ENCODE assay signal across 16 cellular contexts in the genomic region with DNA sequence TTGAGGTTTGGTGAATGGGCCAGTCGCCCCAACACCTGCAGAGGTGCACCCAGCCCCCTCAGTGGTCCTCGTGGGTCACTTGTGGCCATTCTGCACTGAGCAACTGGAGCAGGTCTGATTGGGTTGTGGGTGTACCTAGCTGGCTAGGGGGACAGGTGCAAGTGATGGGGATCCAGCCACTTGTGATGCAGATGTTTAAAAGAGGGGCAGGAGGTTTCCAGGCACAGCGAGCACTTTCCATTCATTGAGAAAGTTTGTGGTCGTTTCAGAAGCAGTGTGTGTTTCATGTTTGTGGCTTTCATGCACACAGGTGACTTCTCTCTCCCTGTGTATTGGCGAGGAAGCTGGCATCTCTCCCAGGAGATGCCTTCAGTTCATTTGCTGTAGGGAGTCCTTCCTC. TPM values are rescaled to one million over a fixed set of nuclear protein-coding genes. Genes with fewer than 3 reads are reported as not detected.
DNase-seq lines count a peak whose midpoint lies in the region; ATAC-seq lines count a peak whose summit lies in the region.
"Had no signal": no experiment of that assay in that cellular context is flagged by ENCODE, and none has a peak within 500 bp of the region (broad histone marks: within the 10 kb centered on the region; RNA-seq: fewer than 3 reads in every experiment).

No MANE protein-coding gene starts in this region.

- H4K91ac ChIP-seq in trophoblast cell (ENCODE audit: low read depth, low read length) = no peak overlapping the region

- no peak overlapping the region for H2BK5ac ChIP-seq in trophoblast cell (ENCODE audit: low read depth, low read length, poor library complexity)

- H3K27ac ChIP-seq in trophoblast cell (ENCODE audit: low read depth, low read length) = no peak overlapping the region
- H3K27ac ChIP-seq: foreskin keratinocyte, transverse colon had no signal

- WGBS in trophoblast cell (ENCODE audit: extremely low coverage, insufficient coverage, insufficient read length) = no CpG with 5 or more reads among the region's 5 CpGs

- ATAC-seq in HG02885 (IDR thresholded peaks at IDR 0.05; ENCODE audit: poor library complexity, unreplicated experiment) (peak; percentile 56), GM21367 (IDR thresholded peaks at IDR 0.05; ENCODE audit: unreplicated experiment) (no peak)
- ATAC-seq: foreskin keratinocyte had no signal

- H3K14ac ChIP-seq in trophoblast cell (ENCODE audit: low read length) = no peak overlapping the region

- peaks cover 22 to 34% of the 10 kb centered on the region in 2 experiments for H3K36me3 ChIP-seq in trophoblast cell (ENCODE audit: control insufficient read depth in 1 of 2, insufficient read depth in 2 of 2, low read length in 2 of 2)
- H3K36me3 ChIP-seq: transverse colon had no signal

- no peak overlapping the region for H2BK12ac ChIP-seq in trophoblast cell (ENCODE audit: low read length)

- in situ Hi-C loops in ACHN (cut with HindIII; ENCODE audit: low pct_ligation_motif_present, low pct_unique_long_range_greater_than_20kb, low sequenced_read_pairs) = no loop called here

- no peak overlapping the region for H4K8ac ChIP-seq in trophoblast cell (ENCODE audit: low read depth, low read length)

- H2AFZ ChIP-seq in trophoblast cell (ENCODE audit: insufficient read depth, low read length, poor library complexity) = no peak overlapping the region

- H4K12ac ChIP-seq in trophoblast cell (ENCODE audit: low read depth, low read length) = no peak overlapping the region

- no peak overlapping the region for H3K4me3 Mint-ChIP-seq in activated naive CD8-positive, alpha-beta T cell treated with anti-CD3 and anti-CD28 coated beads for 36 hours
- H3K4me3 Mint-ChIP-seq: endodermal cell, mesothelial cell of epicardium had no signal

- H3K27ac Mint-ChIP-seq in activated naive CD8-positive, alpha-beta T cell treated with anti-CD3 and anti-CD28 coated beads for 36 hours = peak overlapping the region; percentile 65
- H3K27ac Mint-ChIP-seq: endodermal cell, progenitor cell of endocrine pancreas had no signal

- no peaks in the 10 kb centered on the region for H3K27me3 ChIP-seq in trophoblast cell (ENCODE audit: insufficient read depth, low read length)
- H3K27me3 ChIP-seq: foreskin keratinocyte, transverse colon had no signal

- no peaks in the 10 kb centered on the region for H3K79me1 ChIP-seq in trophoblast cell (ENCODE audit: low read length)

- H3K18ac ChIP-seq in trophoblast cell (ENCODE audit: low read length) = no peak overlapping the region

- no peak overlapping the region for H3K9ac ChIP-seq in trophoblast cell (ENCODE audit: low read length)

- peaks cover 7% of the 10 kb centered on the region for H3K79me2 ChIP-seq in trophoblast cell (ENCODE audit: control insufficient read depth, insufficient read depth, low read length, poor library complexity)

- H3K36me3 Mint-ChIP-seq in activated naive CD8-positive, alpha-beta T cell treated with anti-CD3 and anti-CD28 coated beads for 36 hours = peaks cover 26% of the 10 kb centered on the region

- peak overlapping the region; percentile 48 for H3K4ac ChIP-seq in trophoblast cell (ENCODE audit: low read depth, low read length)

- DNase-seq in activated CD8-positive, alpha-beta memory T cell treated with anti-CD3 and anti-CD28 coated beads for 24 hours = peak; percentile 60
- no peak for DNase-seq in activated CD8-positive, alpha-beta memory T cell treated with anti-CD3 and anti-CD28 coated beads, Interleukin-2, amount 50 U/mL, for 4 hours
- peak; percentile 41 for DNase-seq in activated naive CD8-positive, alpha-beta T cell treated with anti-CD3 and anti-CD28 coated beads for 36 hours
- no peak for DNase-seq in trophoblast cell
- no peak for DNase-seq in SW 1271 (lab: John Stamatoyannopoulos, UW)
- DNase-seq in ACHN = no peak
- DNase-seq: DMS53, endodermal cell, foreskin keratinocyte, NCI-H1930, SHP77, transverse colon had no signal

- H3K9me3 ChIP-seq in trophoblast cell (ENCODE audit: insufficient read depth, low read depth, low read length) = no peaks in the 10 kb centered on the region
- H3K9me3 ChIP-seq: transverse colon had no signal

- H3K23ac ChIP-seq in trophoblast cell (ENCODE audit: low read length) = no peak overlapping the region

- H3K4me1 ChIP-seq in trophoblast cell (ENCODE audit: control insufficient read depth in 1 of 2, insufficient read depth in 2 of 2, low read length in 2 of 2) = peaks cover 11% of the 10 kb centered on the region in 2 experiments
- H3K4me1 ChIP-seq: foreskin keratinocyte had no signal

- no peak overlapping the region for H3K4me3 ChIP-seq in trophoblast cell (ENCODE audit: low read depth, low read length)
- H3K4me3 ChIP-seq: transverse colon had no signal

- no peaks in the 10 kb centered on the region for H3K9me3 Mint-ChIP-seq in activated naive CD8-positive, alpha-beta T cell treated with anti-CD3 and anti-CD28 coated beads for 36 hours
- H3K9me3 Mint-ChIP-seq: endodermal cell, mesothelial cell of epicardium had no signal

- peaks cover 61% of the 10 kb centered on the region for H3K4me1 Mint-ChIP-seq in activated naive CD8-positive, alpha-beta T cell treated with anti-CD3 and anti-CD28 coated beads for 36 hours

- H2BK120ac ChIP-seq in trophoblast cell (ENCODE audit: insufficient read depth, low read length, poor library complexity) = no peak overlapping the region

- no peak overlapping the region for H2AK5ac ChIP-seq in trophoblast cell (ENCODE audit: low read length)

- no peak overlapping the region for H3K4me2 ChIP-seq in trophoblast cell (ENCODE audit: low read length)

- no peaks in the 10 kb centered on the region for H3K27me3 Mint-ChIP-seq in activated naive CD8-positive, alpha-beta T cell treated with anti-CD3 and anti-CD28 coated beads for 36 hours
- H3K27me3 Mint-ChIP-seq: progenitor cell of endocrine pancreas had no signal

RNA-seq across cellular contexts. Expression of a gene that starts 34.7 kb away (rescaled TPM):
- 1 to 10 TPM; 3.0 to 3.1 TPM for total RNA-seq in activated naive CD8-positive, alpha-beta T cell treated with anti-CD3 and anti-CD28 coated beads for 36 hours
- polyA plus RNA-seq in trophoblast cell (2013) = 1.1 and 1.4 TPM in 2 replicates

RNA-seq across cellular contexts. Expression of a gene that starts 35.3 kb away (rescaled TPM):
- 100 to 1,000 TPM; 306 to 312 TPM for total RNA-seq in activated naive CD8-positive, alpha-beta T cell treated with anti-CD3 and anti-CD28 coated beads for 36 hours
- 160 and 164 TPM in 2 replicates for polyA plus RNA-seq in trophoblast cell (2013)

RNA-seq across cellular contexts. Expression of a gene that starts 48.0 kb away (rescaled TPM):
- total RNA-seq in activated naive CD8-positive, alpha-beta T cell treated with anti-CD3 and anti-CD28 coated beads for 36 hours = 1 to 10 TPM; 5.7 to 7.8 TPM
- 4.5 and 4.6 TPM in 2 replicates for polyA plus RNA-seq in trophoblast cell (2013)

RNA-seq across cellular contexts. Expression of a gene that starts 57.4 kb away (rescaled TPM):
- under 1 TPM; 0.18 to 0.23 TPM for total RNA-seq in activated naive CD8-positive, alpha-beta T cell treated with anti-CD3 and anti-CD28 coated beads for 36 hours
- polyA plus RNA-seq in trophoblast cell (2013) = 0.52 and 0.56 TPM in 2 replicates

Comparison
In these comparisons a context has a peak if more than half of its experiments do, and no peak if none do; other contexts are left out.
1. DNase-seq: peak in activated CD8-positive, alpha-beta memory T cell treated with anti-CD3 and anti-CD28 coated beads for 24 hours (single experiment) and activated naive CD8-positive, alpha-beta T cell treated with anti-CD3 and anti-CD28 coated beads for 36 hours (single experiment); none in activated CD8-positive, alpha-beta memory T cell treated with anti-CD3 and anti-CD28 coated beads, Interleukin-2, amount 50 U/mL, for 4 hours (single experiment), trophoblast cell (0 of 2), SW 1271 (0 of 2) and ACHN (single experiment).